30 cellular contexts compared by ENCODE assay signal in genomic region chr19:29232315-29232852, GRCh38.
"Had no signal": no experiment of that assay in that cellular context is flagged by ENCODE, and none has a peak within 500 bp of the region (broad histone marks: within the 10 kb centered on the region; RNA-seq: fewer than 3 reads in every experiment).

No MANE protein-coding gene starts in this region.

- ATAC-seq: activated naive CD4-positive, alpha-beta T cell treated with anti-CD3 and anti-CD28 coated beads, Interleukin-2, amount 50 U/mL, for 72 hours; activated T-cell treated with anti-CD3 and anti-CD28 coated beads, Interleukin-2, amount 50 U/mL, for 72 hours; effector memory CD8-positive, alpha-beta T cell; WTC11 had no signal

- H3K36me3 ChIP-seq: brain microvascular endothelial cell had no signal

- H3K27ac Mint-ChIP-seq: activated CD4-positive, alpha-beta memory T cell treated with anti-CD3 and anti-CD28 coated beads, Interleukin-2, amount 10 ng/mL, durations not matched to agents 7 days and 5 days; activated CD4-positive, alpha-beta T cell treated with anti-CD3 and anti-CD28 coated beads, Interleukin-2, amount 10 ng/mL, durations not matched to agents 7 days and 5 days; activated naive CD4-positive, alpha-beta T cell treated with anti-CD3 and anti-CD28 coated beads, Interleukin-2, amount 10 ng/mL, durations not matched to agents 7 days and 5 days; activated naive CD4-positive, alpha-beta T cell treated with anti-CD3 and anti-CD28 coated beads, Interleukin-2, amount 50 U/mL, for 72 hours; activated naive CD8-positive, alpha-beta T cell treated with anti-CD3 and anti-CD28 coated beads, Interleukin-2, amount 10 ng/mL, durations not matched to agents 7 days and 5 days; activated T-cell treated with anti-CD3 and anti-CD28 coated beads, Interleukin-2, amount 50 U/mL, for 24 hours; activated T-cell treated with anti-CD3 and anti-CD28 coated beads, Interleukin-2, amount 50 U/mL, for 72 hours; effector memory CD8-positive, alpha-beta T cell; WTC11 had no signal

- FAIRE-seq: astrocyte, colon, frontal cortex, TTC549 had no signal

- H3K9me3 Mint-ChIP-seq: activated CD4-positive, alpha-beta T cell treated with anti-CD3 and anti-CD28 coated beads, Interleukin-2, amount 10 ng/mL, durations not matched to agents 7 days and 5 days; activated naive CD4-positive, alpha-beta T cell treated with anti-CD3 and anti-CD28 coated beads, Interleukin-2, amount 10 ng/mL, durations not matched to agents 7 days and 5 days had no signal

- H3K36me3 Mint-ChIP-seq: activated naive CD4-positive, alpha-beta T cell treated with anti-CD3 and anti-CD28 coated beads, Interleukin-2, amount 10 ng/mL, durations not matched to agents 7 days and 5 days; activated naive CD8-positive, alpha-beta T cell treated with anti-CD3 and anti-CD28 coated beads, Interleukin-2, amount 10 ng/mL, durations not matched to agents 7 days and 5 days; WTC11 had no signal

- H3K27ac ChIP-seq: brain microvascular endothelial cell, VCaP had no signal

- H3K4me3 Mint-ChIP-seq: activated CD4-positive, alpha-beta memory T cell treated with anti-CD3 and anti-CD28 coated beads, Interleukin-2, amount 10 ng/mL, durations not matched to agents 7 days and 5 days; activated CD4-positive, alpha-beta T cell treated with anti-CD3 and anti-CD28 coated beads, Interleukin-2, amount 10 ng/mL, durations not matched to agents 7 days and 5 days; activated naive CD4-positive, alpha-beta T cell treated with anti-CD3 and anti-CD28 coated beads, Interleukin-2, amount 10 ng/mL, durations not matched to agents 7 days and 5 days; activated naive CD8-positive, alpha-beta T cell treated with anti-CD3 and anti-CD28 coated beads, Interleukin-2, amount 10 ng/mL, durations not matched to agents 7 days and 5 days; activated T-cell treated with anti-CD3 and anti-CD28 coated beads, Interleukin-2, amount 50 U/mL, for 24 hours; activated T-cell treated with anti-CD3 and anti-CD28 coated beads, Interleukin-2, amount 50 U/mL, for 72 hours; effector memory CD8-positive, alpha-beta T cell; WTC11 had no signal

- DNase-seq: activated CD4-positive, alpha-beta memory T cell treated with anti-CD3 and anti-CD28 coated beads, Interleukin-2, amount 10 ng/mL, durations not matched to agents 7 days and 5 days; activated CD4-positive, alpha-beta T cell treated with anti-CD3 and anti-CD28 coated beads for 1 hour; activated CD4-positive, alpha-beta T cell treated with anti-CD3 and anti-CD28 coated beads for 4 hours; activated CD4-positive, alpha-beta T cell treated with anti-CD3 and anti-CD28 coated beads, Interleukin-2, amount 10 ng/mL, durations not matched to agents 7 days and 5 days; activated CD4-positive, alpha-beta T cell treated with anti-CD3 and anti-CD28 coated beads, Interleukin-2, amount 50 U/mL, for 4 hours; activated CD8-positive, alpha-beta memory T cell treated with anti-CD3 and anti-CD28 coated beads, Interleukin-2, amount 50 U/mL, for 48 hours; activated gamma-delta T cell; activated naive CD4-positive, alpha-beta T cell; activated naive CD4-positive, alpha-beta T cell treated with anti-CD3 and anti-CD28 coated beads, Interleukin-2, amount 10 ng/mL, durations not matched to agents 7 days and 5 days; activated naive CD8-positive, alpha-beta T cell treated with anti-CD3 and anti-CD28 coated beads, Interleukin-2, amount 10 ng/mL, durations not matched to agents 7 days and 5 days; activated T-cell treated with anti-CD3 and anti-CD28 coated beads for 4 hours; activated T-cell treated with anti-CD3 and anti-CD28 coated beads, Interleukin-2, amount 50 U/mL, for 24 hours; activated T-cell treated with anti-CD3 and anti-CD28 coated beads, Interleukin-2, amount 50 U/mL, for 72 hours; brain microvascular endothelial cell; caudate nucleus; cortex of kidney; dermis blood vessel endothelial cell; effector CD4-positive, alpha-beta T cell; effector memory CD8-positive, alpha-beta T cell; erythroblast; foreskin fibroblast; head of caudate nucleus; T-helper 2 cell had no signal

- H3K27me3 ChIP-seq: brain microvascular endothelial cell had no signal

- H3K4me1 Mint-ChIP-seq: activated CD4-positive, alpha-beta memory T cell treated with anti-CD3 and anti-CD28 coated beads, Interleukin-2, amount 10 ng/mL, durations not matched to agents 7 days and 5 days; activated CD4-positive, alpha-beta T cell treated with anti-CD3 and anti-CD28 coated beads, Interleukin-2, amount 10 ng/mL, durations not matched to agents 7 days and 5 days; activated naive CD4-positive, alpha-beta T cell treated with anti-CD3 and anti-CD28 coated beads, Interleukin-2, amount 10 ng/mL, durations not matched to agents 7 days and 5 days; activated naive CD8-positive, alpha-beta T cell treated with anti-CD3 and anti-CD28 coated beads, Interleukin-2, amount 10 ng/mL, durations not matched to agents 7 days and 5 days; WTC11 had no signal
